Comparison of ENCODE assay signal across 8 cellular contexts in genomic region chr1:154973344-154974085, GRCh38. TPM values are rescaled to one million over a fixed set of nuclear protein-coding genes. Genes with fewer than 3 reads are reported as not detected.
DNase-seq lines count a peak whose midpoint lies in the region; ATAC-seq and TF ChIP-seq lines count a peak whose summit lies in the region.

No MANE protein-coding gene starts in this region.

- H3K4me3 ChIP-seq in colonic mucosa, result peak overlapping the region; percentile 51

- intact Hi-C loops in colonic mucosa (cut with DNase I), result no loop called here

- H3K27ac ChIP-seq in colonic mucosa (peak overlapping the region; percentile 96), layer of hippocampus (ENCODE audit: low read depth, low read length) (peak overlapping the region; percentile 98)

- H3K4me1 ChIP-seq in colonic mucosa, result peaks cover 21% of the 10 kb centered on the region

- H3K9me3 ChIP-seq in colonic mucosa, result no peaks in the 10 kb centered on the region

- H3K9ac ChIP-seq in colonic mucosa (ENCODE audit: low read depth in 2 of 2, low read length in 2 of 2), result peak overlapping the region; percentile 73 to 99

- TF ChIP-seq CTCF in colonic mucosa (IDR thresholded peaks at IDR 0.05), result no peak

- no peaks in the 10 kb centered on the region for H3K36me3 ChIP-seq in colonic mucosa

- ATAC-seq in HG03139 (IDR thresholded peaks at IDR 0.05; ENCODE audit: unreplicated experiment) (peak; percentile 13), GM19023 (IDR thresholded peaks at IDR 0.05; ENCODE audit: unreplicated experiment) (no peak)

- peak; percentile 99 for DNase-seq in EH (ENCODE audit: low read depth)
- peak; percentile 72 for DNase-seq in NCI-H524 treated with DMSO at 0.1 percent for 48 hours (lab: John Stamatoyannopoulos, UW)
- DNase-seq in activated CD4-positive, alpha-beta T cell treated with anti-CD3 and anti-CD28 coated beads for 4 hours, result peak; percentile 88 to 94
- peak; percentile 100 for DNase-seq in colonic mucosa
- DNase-seq in stimulated activated CD4-positive, alpha-beta T cell treated with anti-CD3 and anti-CD28 coated beads, Interleukin-1b, Interleukin-23, amount 100 ng/mL, for 1 hour (ENCODE audit: low read depth in 2 of 2), result peak; percentile 81 to 92

- H3K27me3 ChIP-seq in colonic mucosa, result no peaks in the 10 kb centered on the region
- H3K27me3 ChIP-seq in layer of hippocampus (ENCODE audit: control insufficient read depth, insufficient read depth, low read length), result no peaks in the 10 kb centered on the region

RNA-seq across cellular contexts. Expression of gene CKS1B, which starts 1.0 kb away (rescaled TPM):
- 10 to 100 TPM; 49.5 to 76.5 TPM for total RNA-seq in colonic mucosa

RNA-seq across cellular contexts. Expression of gene SHC1, which starts 3.0 kb away (rescaled TPM):
- 100 to 1,000 TPM in 1 of 2 donors, 10 to 100 TPM in 1; 98.3 to 104 TPM for total RNA-seq in colonic mucosa

RNA-seq across cellular contexts. Expression of gene FLAD1, which starts 9.6 kb away (rescaled TPM):
- total RNA-seq in colonic mucosa, result 10 to 100 TPM; 28.2 to 46.1 TPM

RNA-seq across cellular contexts. Expression of gene PYGO2, which starts 11.9 kb away (rescaled TPM):
- 10 to 100 TPM; 25.8 to 33.8 TPM for total RNA-seq in colonic mucosa

RNA-seq across cellular contexts. Expression of gene PBXIP1, which starts 17.6 kb away (rescaled TPM):
- total RNA-seq in colonic mucosa, result 10 to 100 TPM; 22.0 to 51.4 TPM
